23 cellular contexts compared by ENCODE assay signal in the genomic region with DNA sequence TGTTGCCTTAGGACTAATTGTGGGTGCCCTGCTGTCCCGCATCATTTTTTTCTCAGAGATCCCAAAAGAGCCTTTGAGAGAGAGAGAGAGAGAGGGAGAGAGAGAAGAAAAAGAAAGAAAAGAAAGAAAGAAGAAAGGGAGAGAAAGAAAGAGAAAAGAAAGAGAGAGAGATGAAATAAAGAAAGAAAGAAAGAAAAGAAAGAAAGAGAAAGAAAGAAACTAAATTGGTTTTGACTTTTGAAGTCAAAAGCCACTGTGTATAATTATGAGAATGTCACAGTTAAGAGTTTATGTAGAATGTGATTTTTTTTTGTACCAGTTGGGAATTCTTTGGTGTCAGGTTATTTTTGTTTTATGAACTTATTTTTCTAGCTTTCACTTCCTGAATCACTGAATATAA.
"Had no signal": no experiment of that assay in that cellular context is flagged by ENCODE, and none has a peak within 500 bp of the region (broad histone marks: within the 10 kb centered on the region; RNA-seq: fewer than 3 reads in every experiment).

No MANE protein-coding gene starts in this region.

- H3K4me3 ChIP-seq: esophagus squamous epithelium, gastrocnemius medialis, left ventricle myocardium inferior, ovary, prostate gland, right atrium auricular region, upper lobe of left lung had no signal

- H3K4me3 Mint-ChIP-seq: endodermal cell, mesothelial cell of epicardium, natural killer cell had no signal

- H3K27ac Mint-ChIP-seq: activated naive CD4-positive, alpha-beta T cell treated with anti-CD3 and anti-CD28 coated beads, Interleukin-2, amount 50 U/mL, for 72 hours; endodermal cell; mesothelial cell of epicardium; natural killer cell had no signal

- H3K36me3 Mint-ChIP-seq: natural killer cell had no signal

- H3K4me1 ChIP-seq: esophagus squamous epithelium, gastrocnemius medialis, left ventricle myocardium inferior, prostate gland, right atrium auricular region had no signal

- H3K36me3 ChIP-seq: gastrocnemius medialis, ovary, prostate gland, right atrium auricular region had no signal

- DNase-seq: activated CD4-positive, alpha-beta T cell treated with anti-CD3 and anti-CD28 coated beads for 4 hours; activated CD4-positive, alpha-beta T cell treated with anti-CD3 and anti-CD28 coated beads, Interleukin-2, amount 50 U/mL, for 48 hours; activated CD4-positive, CD25-positive, alpha-beta regulatory T cell; activated gamma-delta T cell; activated T-cell treated with anti-CD3 and anti-CD28 coated beads for 4 hours; central memory CD4-positive, alpha-beta T cell; endodermal cell; esophagus squamous epithelium; gastrocnemius medialis; hippocampal formation; kidney glomerular epithelial cell; left ventricle myocardium inferior; natural killer cell; ovary; stimulated activated CD4-positive, alpha-beta T cell treated with anti-CD3 and anti-CD28 coated beads, Interleukin-4, amount 100 ng/mL, for 24 hours; stimulated activated naive CD8-positive, alpha-beta T cell treated with anti-CD3 and anti-CD28 coated beads, Interleukin-15, Interleukin-2, amounts not matched to agents 100 U/mL and 50 U/mL, for 24 hours; T-helper 1 cell; T1000; upper lobe of left lung had no signal

- H3K27me3 ChIP-seq: esophagus squamous epithelium, gastrocnemius medialis, ovary, right atrium auricular region, upper lobe of left lung had no signal

- H3K27ac ChIP-seq: esophagus squamous epithelium, gastrocnemius medialis, left ventricle myocardium inferior, ovary, prostate gland, right atrium auricular region, upper lobe of left lung had no signal

- H3K9me3 Mint-ChIP-seq: activated naive CD4-positive, alpha-beta T cell treated with anti-CD3 and anti-CD28 coated beads, Interleukin-2, amount 50 U/mL, for 72 hours; endodermal cell; natural killer cell had no signal

- H3K4me1 Mint-ChIP-seq: endodermal cell, natural killer cell had no signal

- ATAC-seq: activated naive CD4-positive, alpha-beta T cell treated with anti-CD3 and anti-CD28 coated beads, Interleukin-2, amount 50 U/mL, for 72 hours; gastrocnemius medialis; natural killer cell; stimulated activated naive CD8-positive, alpha-beta T cell treated with anti-CD3 and anti-CD28 coated beads, Interleukin-15, Interleukin-2, amounts not matched to agents 100 U/mL and 50 U/mL, for 24 hours had no signal

- H3K9me3 ChIP-seq: esophagus squamous epithelium, gastrocnemius medialis, left ventricle myocardium inferior, ovary, prostate gland, right atrium auricular region, upper lobe of left lung had no signal
